In the genomic region with DNA sequence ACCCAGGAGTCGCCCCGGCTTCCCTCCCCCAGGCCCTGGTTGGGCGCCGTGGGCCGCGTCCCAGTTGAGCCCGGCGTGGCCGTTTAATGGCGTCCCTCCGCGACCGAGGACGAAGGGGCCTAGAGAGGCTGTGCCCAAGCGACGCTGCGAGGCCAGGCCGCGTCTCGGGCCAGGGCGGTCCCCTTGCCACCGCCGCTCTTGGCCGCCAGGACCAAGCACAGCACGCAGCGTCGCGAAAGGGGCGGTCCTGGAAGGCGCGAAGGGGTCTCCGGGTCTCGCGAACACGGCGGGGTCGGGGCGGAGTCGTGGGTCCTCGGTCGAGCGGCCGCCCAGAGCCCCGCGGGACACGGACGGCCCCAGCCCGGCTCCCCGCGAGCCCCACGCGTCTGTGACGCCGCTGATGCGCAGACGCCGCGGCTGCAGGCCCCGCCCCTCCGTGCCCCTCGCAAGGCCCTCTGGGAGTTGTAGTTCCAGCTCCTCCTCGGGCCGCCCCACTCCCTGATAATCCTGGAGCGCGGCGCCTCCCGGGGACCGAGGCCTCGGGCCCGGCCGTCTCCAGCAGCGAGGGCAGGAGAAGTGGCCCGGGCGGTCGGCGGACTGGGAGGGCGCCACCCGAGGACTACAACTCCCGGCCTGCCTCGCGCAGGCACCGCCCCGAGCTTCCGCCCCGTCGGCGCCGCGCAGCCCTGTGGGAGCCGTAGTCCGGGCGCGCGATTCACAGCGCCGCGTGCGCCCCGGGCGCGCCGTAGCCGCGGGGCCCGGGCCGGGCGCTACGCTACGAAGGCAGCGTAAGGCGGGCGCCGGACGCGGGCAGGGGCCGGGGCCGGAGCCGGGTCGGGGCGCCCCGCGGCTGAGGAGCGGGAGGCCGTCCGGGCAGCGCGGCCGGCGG, we compare ENCODE assay signal across 1 cellular context.
TF ChIP-seq lines count a peak whose summit lies in the region.

A gene (plus strand): TSS at position 698 of the 889 bp plus-strand sequence. CDS start 19,127 bp downstream, outside the sequence.

TF ChIP-seq in HepG2, 621 proteins besides CTCF, POLR2A, EP300 and RAD21 (continued from another document and continues in another):
- TF ChIP-seq, protein P1, sequence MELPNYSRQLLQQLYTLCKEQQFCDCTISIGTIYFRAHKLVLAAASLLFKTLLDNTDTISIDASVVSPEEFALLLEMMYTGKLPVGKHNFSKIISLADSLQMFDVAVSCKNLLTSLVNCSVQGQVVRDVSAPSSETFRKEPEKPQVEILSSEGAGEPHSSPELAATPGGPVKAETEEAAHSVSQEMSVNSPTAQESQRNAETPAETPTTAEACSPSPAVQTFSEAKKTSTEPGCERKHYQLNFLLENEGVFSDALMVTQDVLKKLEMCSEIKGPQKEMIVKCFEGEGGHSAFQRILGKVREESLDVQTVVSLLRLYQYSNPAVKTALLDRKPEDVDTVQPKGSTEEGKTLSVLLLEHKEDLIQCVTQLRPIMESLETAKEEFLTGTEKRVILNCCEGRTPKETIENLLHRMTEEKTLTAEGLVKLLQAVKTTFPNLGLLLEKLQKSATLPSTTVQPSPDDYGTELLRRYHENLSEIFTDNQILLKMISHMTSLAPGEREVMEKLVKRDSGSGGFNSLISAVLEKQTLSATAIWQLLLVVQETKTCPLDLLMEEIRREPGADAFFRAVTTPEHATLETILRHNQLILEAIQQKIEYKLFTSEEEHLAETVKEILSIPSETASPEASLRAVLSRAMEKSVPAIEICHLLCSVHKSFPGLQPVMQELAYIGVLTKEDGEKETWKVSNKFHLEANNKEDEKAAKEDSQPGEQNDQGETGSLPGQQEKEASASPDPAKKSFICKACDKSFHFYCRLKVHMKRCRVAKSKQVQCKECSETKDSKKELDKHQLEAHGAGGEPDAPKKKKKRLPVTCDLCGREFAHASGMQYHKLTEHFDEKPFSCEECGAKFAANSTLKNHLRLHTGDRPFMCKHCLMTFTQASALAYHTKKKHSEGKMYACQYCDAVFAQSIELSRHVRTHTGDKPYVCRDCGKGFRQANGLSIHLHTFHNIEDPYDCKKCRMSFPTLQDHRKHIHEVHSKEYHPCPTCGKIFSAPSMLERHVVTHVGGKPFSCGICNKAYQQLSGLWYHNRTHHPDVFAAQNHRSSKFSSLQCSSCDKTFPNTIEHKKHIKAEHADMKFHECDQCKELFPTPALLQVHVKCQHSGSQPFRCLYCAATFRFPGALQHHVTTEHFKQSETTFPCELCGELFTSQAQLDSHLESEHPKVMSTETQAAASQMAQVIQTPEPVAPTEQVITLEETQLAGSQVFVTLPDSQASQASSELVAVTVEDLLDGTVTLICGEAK (IDR thresholded peaks at IDR 0.05), result no peak
- TF ChIP-seq, protein P1 (CRISPR knock-in tag; IDR thresholded peaks at IDR 0.05), result peak; percentile 44; the same call in 1 of the 2 replicates
- no peak for TF ChIP-seq CBX2 (IDR thresholded peaks at IDR 0.05; ENCODE audit: low read depth, low read length)
- TF ChIP-seq CBX2 (CRISPR knock-in tag; IDR thresholded peaks at IDR 0.05; ENCODE audit: low read depth), result no peak
- TF ChIP-seq THAP11 (CRISPR knock-in tag; IDR thresholded peaks at IDR 0.05), result peak; percentile 98
- peak; percentile 11; the same call in 1 of the 2 replicates for TF ChIP-seq FOXA3 (CRISPR knock-in tag; IDR thresholded peaks at IDR 0.05)
- TF ChIP-seq ZKSCAN1 (IDR thresholded peaks at IDR 0.05; ENCODE audit: low read length), result no peak
- TF ChIP-seq SMYD3 (CRISPR knock-in tag; IDR thresholded peaks at IDR 0.05), result no peak
- TF ChIP-seq, protein P2, sequence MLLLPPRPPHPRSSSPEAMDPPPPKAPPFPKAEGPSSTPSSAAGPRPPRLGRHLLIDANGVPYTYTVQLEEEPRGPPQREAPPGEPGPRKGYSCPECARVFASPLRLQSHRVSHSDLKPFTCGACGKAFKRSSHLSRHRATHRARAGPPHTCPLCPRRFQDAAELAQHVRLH (CRISPR knock-in tag; IDR thresholded peaks at IDR 0.05; ENCODE audit: borderline replicate concordance, low read depth), result peak; percentile 77; the same call in 1 of the 2 replicates
- TF ChIP-seq TBP (CRISPR knock-in tag; IDR thresholded peaks at IDR 0.05), result no peak; the same call in none of the 2 replicates
- TF ChIP-seq, protein P3, sequence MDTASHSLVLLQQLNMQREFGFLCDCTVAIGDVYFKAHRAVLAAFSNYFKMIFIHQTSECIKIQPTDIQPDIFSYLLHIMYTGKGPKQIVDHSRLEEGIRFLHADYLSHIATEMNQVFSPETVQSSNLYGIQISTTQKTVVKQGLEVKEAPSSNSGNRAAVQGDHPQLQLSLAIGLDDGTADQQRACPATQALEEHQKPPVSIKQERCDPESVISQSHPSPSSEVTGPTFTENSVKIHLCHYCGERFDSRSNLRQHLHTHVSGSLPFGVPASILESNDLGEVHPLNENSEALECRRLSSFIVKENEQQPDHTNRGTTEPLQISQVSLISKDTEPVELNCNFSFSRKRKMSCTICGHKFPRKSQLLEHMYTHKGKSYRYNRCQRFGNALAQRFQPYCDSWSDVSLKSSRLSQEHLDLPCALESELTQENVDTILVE (CRISPR knock-in tag; IDR thresholded peaks at IDR 0.05), result peak; percentile 45; the same call in 1 of the 2 replicates
- peak; percentile 64; the same call in 1 of the 2 replicates for TF ChIP-seq ARNTL (CRISPR knock-in tag; IDR thresholded peaks at IDR 0.05)
- peak; percentile 75 for TF ChIP-seq RBM39 (IDR thresholded peaks at IDR 0.05; ENCODE audit: low read depth, low read length, poor library complexity, severe bottlenecking)
- peak; percentile 84 for TF ChIP-seq AGO1 (IDR thresholded peaks at IDR 0.05; ENCODE audit: low read depth, low read length, poor library complexity, severe bottlenecking)
- TF ChIP-seq ZNF296 (CRISPR knock-in tag; conservative IDR thresholded peaks at IDR 0.05), result no peak
- TF ChIP-seq NR2C2 (CRISPR knock-in tag; IDR thresholded peaks at IDR 0.05; ENCODE audit: borderline replicate concordance), result peak; percentile 84
- 0 out of 2 replicates have a peak, but pooled peaks have one; percentile 6 for TF ChIP-seq NPAS2 (CRISPR knock-in tag; IDR thresholded peaks at IDR 0.05; ENCODE audit: borderline replicate concordance)
- TF ChIP-seq, protein P4, sequence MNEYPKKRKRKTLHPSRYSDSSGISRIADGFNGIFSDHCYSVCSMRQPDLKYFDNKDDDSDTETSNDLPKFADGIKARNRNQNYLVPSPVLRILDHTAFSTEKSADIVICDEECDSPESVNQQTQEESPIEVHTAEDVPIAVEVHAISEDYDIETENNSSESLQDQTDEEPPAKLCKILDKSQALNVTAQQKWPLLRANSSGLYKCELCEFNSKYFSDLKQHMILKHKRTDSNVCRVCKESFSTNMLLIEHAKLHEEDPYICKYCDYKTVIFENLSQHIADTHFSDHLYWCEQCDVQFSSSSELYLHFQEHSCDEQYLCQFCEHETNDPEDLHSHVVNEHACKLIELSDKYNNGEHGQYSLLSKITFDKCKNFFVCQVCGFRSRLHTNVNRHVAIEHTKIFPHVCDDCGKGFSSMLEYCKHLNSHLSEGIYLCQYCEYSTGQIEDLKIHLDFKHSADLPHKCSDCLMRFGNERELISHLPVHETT (CRISPR knock-in tag; conservative IDR thresholded peaks at IDR 0.05), result 0 out of 2 replicates have a peak, but pooled peaks have one; percentile 21
- peak; percentile 50; the same call in 1 of the 2 replicates for TF ChIP-seq ZNF160 (CRISPR knock-in tag; IDR thresholded peaks at IDR 0.05)
- peak; percentile 48; the same call in 1 of the 2 replicates for TF ChIP-seq PHF20 (CRISPR knock-in tag; IDR thresholded peaks at IDR 0.05)
- TF ChIP-seq, protein P5, sequence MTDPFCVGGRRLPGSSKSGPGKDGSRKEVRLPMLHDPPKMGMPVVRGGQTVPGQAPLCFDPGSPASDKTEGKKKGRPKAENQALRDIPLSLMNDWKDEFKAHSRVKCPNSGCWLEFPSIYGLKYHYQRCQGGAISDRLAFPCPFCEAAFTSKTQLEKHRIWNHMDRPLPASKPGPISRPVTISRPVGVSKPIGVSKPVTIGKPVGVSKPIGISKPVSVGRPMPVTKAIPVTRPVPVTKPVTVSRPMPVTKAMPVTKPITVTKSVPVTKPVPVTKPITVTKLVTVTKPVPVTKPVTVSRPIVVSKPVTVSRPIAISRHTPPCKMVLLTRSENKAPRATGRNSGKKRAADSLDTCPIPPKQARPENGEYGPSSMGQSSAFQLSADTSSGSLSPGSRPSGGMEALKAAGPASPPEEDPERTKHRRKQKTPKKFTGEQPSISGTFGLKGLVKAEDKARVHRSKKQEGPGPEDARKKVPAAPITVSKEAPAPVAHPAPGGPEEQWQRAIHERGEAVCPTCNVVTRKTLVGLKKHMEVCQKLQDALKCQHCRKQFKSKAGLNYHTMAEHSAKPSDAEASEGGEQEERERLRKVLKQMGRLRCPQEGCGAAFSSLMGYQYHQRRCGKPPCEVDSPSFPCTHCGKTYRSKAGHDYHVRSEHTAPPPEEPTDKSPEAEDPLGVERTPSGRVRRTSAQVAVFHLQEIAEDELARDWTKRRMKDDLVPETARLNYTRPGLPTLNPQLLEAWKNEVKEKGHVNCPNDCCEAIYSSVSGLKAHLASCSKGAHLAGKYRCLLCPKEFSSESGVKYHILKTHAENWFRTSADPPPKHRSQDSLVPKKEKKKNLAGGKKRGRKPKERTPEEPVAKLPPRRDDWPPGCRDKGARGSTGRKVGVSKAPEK (CRISPR knock-in tag; IDR thresholded peaks at IDR 0.05; ENCODE audit: borderline replicate concordance), result 0 out of 2 replicates have a peak, but pooled peaks have one; percentile 56
- TF ChIP-seq, protein P6, sequence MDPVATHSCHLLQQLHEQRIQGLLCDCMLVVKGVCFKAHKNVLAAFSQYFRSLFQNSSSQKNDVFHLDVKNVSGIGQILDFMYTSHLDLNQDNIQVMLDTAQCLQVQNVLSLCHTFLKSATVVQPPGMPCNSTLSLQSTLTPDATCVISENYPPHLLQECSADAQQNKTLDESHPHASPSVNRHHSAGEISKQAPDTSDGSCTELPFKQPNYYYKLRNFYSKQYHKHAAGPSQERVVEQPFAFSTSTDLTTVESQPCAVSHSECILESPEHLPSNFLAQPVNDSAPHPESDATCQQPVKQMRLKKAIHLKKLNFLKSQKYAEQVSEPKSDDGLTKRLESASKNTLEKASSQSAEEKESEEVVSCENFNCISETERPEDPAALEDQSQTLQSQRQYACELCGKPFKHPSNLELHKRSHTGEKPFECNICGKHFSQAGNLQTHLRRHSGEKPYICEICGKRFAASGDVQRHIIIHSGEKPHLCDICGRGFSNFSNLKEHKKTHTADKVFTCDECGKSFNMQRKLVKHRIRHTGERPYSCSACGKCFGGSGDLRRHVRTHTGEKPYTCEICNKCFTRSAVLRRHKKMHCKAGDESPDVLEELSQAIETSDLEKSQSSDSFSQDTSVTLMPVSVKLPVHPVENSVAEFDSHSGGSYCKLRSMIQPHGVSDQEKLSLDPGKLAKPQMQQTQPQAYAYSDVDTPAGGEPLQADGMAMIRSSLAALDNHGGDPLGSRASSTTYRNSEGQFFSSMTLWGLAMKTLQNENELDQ (CRISPR knock-in tag; IDR thresholded peaks at IDR 0.05; ENCODE audit: borderline replicate concordance), result no peak
- TF ChIP-seq CCDC6 (CRISPR knock-in tag; IDR thresholded peaks at IDR 0.05), result peak; percentile 72
- TF ChIP-seq, protein P7, sequence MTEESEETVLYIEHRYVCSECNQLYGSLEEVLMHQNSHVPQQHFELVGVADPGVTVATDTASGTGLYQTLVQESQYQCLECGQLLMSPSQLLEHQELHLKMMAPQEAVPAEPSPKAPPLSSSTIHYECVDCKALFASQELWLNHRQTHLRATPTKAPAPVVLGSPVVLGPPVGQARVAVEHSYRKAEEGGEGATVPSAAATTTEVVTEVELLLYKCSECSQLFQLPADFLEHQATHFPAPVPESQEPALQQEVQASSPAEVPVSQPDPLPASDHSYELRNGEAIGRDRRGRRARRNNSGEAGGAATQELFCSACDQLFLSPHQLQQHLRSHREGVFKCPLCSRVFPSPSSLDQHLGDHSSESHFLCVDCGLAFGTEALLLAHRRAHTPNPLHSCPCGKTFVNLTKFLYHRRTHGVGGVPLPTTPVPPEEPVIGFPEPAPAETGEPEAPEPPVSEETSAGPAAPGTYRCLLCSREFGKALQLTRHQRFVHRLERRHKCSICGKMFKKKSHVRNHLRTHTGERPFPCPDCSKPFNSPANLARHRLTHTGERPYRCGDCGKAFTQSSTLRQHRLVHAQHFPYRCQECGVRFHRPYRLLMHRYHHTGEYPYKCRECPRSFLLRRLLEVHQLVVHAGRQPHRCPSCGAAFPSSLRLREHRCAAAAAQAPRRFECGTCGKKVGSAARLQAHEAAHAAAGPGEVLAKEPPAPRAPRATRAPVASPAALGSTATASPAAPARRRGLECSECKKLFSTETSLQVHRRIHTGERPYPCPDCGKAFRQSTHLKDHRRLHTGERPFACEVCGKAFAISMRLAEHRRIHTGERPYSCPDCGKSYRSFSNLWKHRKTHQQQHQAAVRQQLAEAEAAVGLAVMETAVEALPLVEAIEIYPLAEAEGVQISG (CRISPR knock-in tag; IDR thresholded peaks at IDR 0.05), result peak; percentile 87
- TF ChIP-seq, protein P8, sequence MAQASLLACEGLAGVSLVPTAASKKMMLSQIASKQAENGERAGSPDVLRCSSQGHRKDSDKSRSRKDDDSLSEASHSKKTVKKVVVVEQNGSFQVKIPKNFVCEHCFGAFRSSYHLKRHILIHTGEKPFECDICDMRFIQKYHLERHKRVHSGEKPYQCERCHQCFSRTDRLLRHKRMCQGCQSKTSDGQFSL (CRISPR knock-in tag; IDR thresholded peaks at IDR 0.05), result peak; percentile 70; the same call in 1 of the 2 replicates
- TF ChIP-seq CAMTA2 (CRISPR knock-in tag; IDR thresholded peaks at IDR 0.05; ENCODE audit: borderline replicate concordance), result 0 out of 2 replicates have a peak, but pooled peaks have one; percentile 72
- TF ChIP-seq ZNF446 (CRISPR knock-in tag; IDR thresholded peaks at IDR 0.05), result no peak
- TF ChIP-seq, protein P9, sequence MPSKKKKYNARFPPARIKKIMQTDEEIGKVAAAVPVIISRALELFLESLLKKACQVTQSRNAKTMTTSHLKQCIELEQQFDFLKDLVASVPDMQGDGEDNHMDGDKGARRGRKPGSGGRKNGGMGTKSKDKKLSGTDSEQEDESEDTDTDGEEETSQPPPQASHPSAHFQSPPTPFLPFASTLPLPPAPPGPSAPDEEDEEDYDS (CRISPR knock-in tag; IDR thresholded peaks at IDR 0.05), result peak; percentile 52; the same call in 1 of the 2 replicates
- TF ChIP-seq ZSCAN29 (CRISPR knock-in tag; conservative IDR thresholded peaks at IDR 0.05), result peak; percentile 66; the same call in 1 of the 2 replicates
